ENCODE assay signal across 8 cellular contexts in the genomic region with DNA sequence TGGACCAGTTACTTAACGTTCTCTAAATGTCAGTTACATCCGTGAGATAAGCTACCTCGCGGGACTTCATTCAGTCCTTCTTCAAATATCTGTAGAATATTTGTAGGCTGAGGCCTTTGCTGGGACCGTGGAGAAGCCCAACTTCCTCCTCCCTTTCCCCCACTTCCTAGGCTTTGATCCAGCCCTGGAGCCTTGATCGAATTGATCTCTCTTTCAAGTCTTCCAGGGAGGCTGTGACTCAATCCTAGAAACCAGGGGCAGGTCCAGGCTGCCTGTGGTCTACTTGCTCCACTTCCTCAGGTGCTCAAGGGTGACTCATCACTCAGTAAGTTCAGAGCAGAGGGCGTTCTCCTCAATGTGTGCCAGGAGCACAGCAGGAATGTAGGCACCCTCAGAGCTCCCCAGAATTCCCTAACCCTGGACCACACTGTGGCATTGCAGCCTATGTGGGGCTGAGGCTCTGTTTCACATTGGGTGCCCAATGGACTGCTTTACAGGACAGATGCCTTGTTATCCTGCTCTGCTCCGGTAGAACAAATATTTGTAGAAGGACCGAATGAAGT. TPM values are rescaled to one million over a fixed set of nuclear protein-coding genes. Genes with fewer than 3 reads are reported as not detected.
DNase-seq lines count a peak whose midpoint lies in the region; ATAC-seq, FAIRE-seq and TF ChIP-seq lines count a peak whose summit lies in the region.

No MANE protein-coding gene starts in this region.

- ATAC-seq in DND-41 (ENCODE audit: insufficient read depth, low read depth) (peak; percentile 62), GM21576 (IDR thresholded peaks at IDR 0.05; ENCODE audit: unreplicated experiment) (peak; percentile 60), GM21737 (IDR thresholded peaks at IDR 0.05; ENCODE audit: unreplicated experiment) (no peak), gastrocnemius medialis (no peak)

- no peak overlapping the region for H3K4me2 ChIP-seq in DND-41 (ENCODE audit: insufficient read depth, low read length)

- no peak overlapping the region for H2AFZ ChIP-seq in DND-41 (ENCODE audit: low read depth, low read length)

- H3K4me1 ChIP-seq in DND-41 (ENCODE audit: insufficient read depth, low read length) (no peaks in the 10 kb centered on the region), breast epithelium (peaks cover 0 to 3% of the 10 kb centered on the region in 2 donors), small intestine (ENCODE audit: control insufficient read depth in 2 of 2, insufficient read depth in 1 of 2, low read depth in 1 of 2, low read length in 1 of 2) (no peaks in the 10 kb centered on the region), gastrocnemius medialis (no peaks in the 10 kb centered on the region)

- DNase-seq in DND-41 (peak; percentile 25), NCI-H226 (peak; percentile 99), breast epithelium (ENCODE audit: low spot score in 2 of 2) (peak; percentile 59 to 76), small intestine (peak; percentile 91), mesenteric fat pad (ENCODE audit: low spot score) (no peak), gastrocnemius medialis (no peak)

- no peaks in the 10 kb centered on the region for H3K79me2 ChIP-seq in DND-41 (ENCODE audit: insufficient read depth, low read length)

- no peaks in the 10 kb centered on the region for H3K36me3 ChIP-seq in DND-41 (ENCODE audit: insufficient read depth, low read length)
- H3K36me3 ChIP-seq in breast epithelium: no peaks in the 10 kb centered on the region
- H3K36me3 ChIP-seq in small intestine (ENCODE audit: control insufficient read depth in 2 of 2, insufficient read depth in 2 of 2, low read length in 2 of 2): no peaks in the 10 kb centered on the region
- H3K36me3 ChIP-seq in gastrocnemius medialis: no peaks in the 10 kb centered on the region

- H3K4me3 ChIP-seq in DND-41 (ENCODE audit: low read depth in 1 of 2, low read length in 2 of 2) (no peak overlapping the region), breast epithelium (no peak overlapping the region), small intestine (ENCODE audit: low read depth in 1 of 2, low read length in 2 of 2) (no peak overlapping the region), gastrocnemius medialis (no peak overlapping the region)

- in situ Hi-C loops in gastrocnemius medialis (cut with MboI; ENCODE audit: low sequenced_read_pairs in 4 of 4): loop anchor here in 2 of 4 donors (10.0 to 25.0 kb wide), 2 partner anchors 45 to 113 kb away; a partner anchor contains a TSS

- no peak for FAIRE-seq in small intestine (lab: Jason Lieb, UNC)

- 16 to 48% (median 21%) methylated on average over 9 of the region's 9 CpGs for WGBS in small intestine, 3 donors

- TF ChIP-seq CTCF in DND-41 (IDR thresholded peaks at IDR 0.05; ENCODE audit: borderline replicate concordance, extremely low read depth, low read length, poor library complexity, severe bottlenecking) (no peak), breast epithelium (IDR thresholded peaks at IDR 0.05) (no peak), gastrocnemius medialis (IDR thresholded peaks at IDR 0.05 in 4 of 5, conservative IDR thresholded peaks at IDR 0.05 in 1 of 5) (no peak)

- intact Hi-C loops in breast epithelium (cut with DNase I; ENCODE audit: low total_unique reads) (no loop called here), gastrocnemius medialis (cut with DNase I; ENCODE audit: low total_unique reads) (no loop called here)

- no peak for TF ChIP-seq POLR2A in breast epithelium (IDR thresholded peaks at IDR 0.05)
- TF ChIP-seq POLR2A in gastrocnemius medialis (IDR thresholded peaks at IDR 0.05): no peak

- H3K27ac ChIP-seq in DND-41 (ENCODE audit: low read length): no peak overlapping the region
- peak overlapping the region; percentile 56 to 70 for H3K27ac ChIP-seq in breast epithelium
- peak overlapping the region; percentile 35 to 41 for H3K27ac ChIP-seq in small intestine (ENCODE audit: low read depth in 1 of 2, low read length in 1 of 2)
- H3K27ac ChIP-seq in gastrocnemius medialis: no peak overlapping the region

- no peak overlapping the region for H3K9ac ChIP-seq in DND-41 (ENCODE audit: low read depth, low read length)

- no peaks in the 10 kb centered on the region for H4K20me1 ChIP-seq in DND-41 (ENCODE audit: insufficient read depth, low read length)

- H3K27me3 ChIP-seq in DND-41 (ENCODE audit: insufficient read depth, low read length, poor library complexity) (no peaks in the 10 kb centered on the region), breast epithelium (no peaks in the 10 kb centered on the region), small intestine (ENCODE audit: control insufficient read depth in 2 of 2, insufficient read depth in 2 of 2, low read length in 2 of 2) (no peaks in the 10 kb centered on the region), gastrocnemius medialis (no peaks in the 10 kb centered on the region)

- H3K9me3 ChIP-seq in DND-41 (ENCODE audit: insufficient read depth, low read length, severe bottlenecking) (no peaks in the 10 kb centered on the region), breast epithelium (no peaks in the 10 kb centered on the region), small intestine (ENCODE audit: control insufficient read depth, low read depth) (no peaks in the 10 kb centered on the region), gastrocnemius medialis (no peaks in the 10 kb centered on the region)

RNA-seq across cellular contexts. Expression of a gene that starts 11.2 kb away (rescaled TPM):
- total RNA-seq in breast epithelium (10 to 100 TPM; 31.8 to 43.9 (median 40.8) TPM), mesenteric fat pad (31.4 TPM), gastrocnemius medialis (10 to 100 TPM; 42.2 to 87.8 (median 76.1) TPM)
- polyA plus RNA-seq in small intestine: 10 to 100 TPM; 10.7 to 27.1 (median 15.4) TPM

RNA-seq across cellular contexts. Expression of a gene that starts 42.8 kb away (rescaled TPM):
- total RNA-seq in breast epithelium (100 to 1,000 TPM in 1 of 3 donors, 10 to 100 TPM in 2; 11.7 to 144 (median 96.6) TPM), mesenteric fat pad (53.5 TPM), gastrocnemius medialis (10 to 100 TPM in 3 of 4 donors, 1 to 10 TPM in 1; 5.6 to 57.7 (median 20.4) TPM)
- polyA plus RNA-seq in small intestine: 10 to 100 TPM in 2 of 3 donors, 1 to 10 TPM in 1; 3.4 to 89.6 (median 14.3) TPM

RNA-seq across cellular contexts. Expression of a gene that starts 49.8 kb away (rescaled TPM):
- total RNA-seq in breast epithelium (10 to 100 TPM; 14.6 to 26.9 (median 21.3) TPM), mesenteric fat pad (42.8 TPM), gastrocnemius medialis (10 to 100 TPM; 19.3 to 43.7 (median 26.2) TPM)
- 10 to 100 TPM in 1 of 3 donors, under 1 TPM in 2; 0.54 to 12.4 (median 0.89) TPM for polyA plus RNA-seq in small intestine

Comparison
In these comparisons a context has a peak if more than half of its experiments do, and no peak if none do; other contexts are left out.
1. ATAC-seq: peak in DND-41 (single experiment) and GM21576 (single experiment); none in GM21737 (single experiment) and gastrocnemius medialis (0 of 2).
2. DNase-seq: peak in DND-41 (single experiment), NCI-H226 (single experiment), breast epithelium (2 of 2) and small intestine (single experiment); none in mesenteric fat pad (single experiment) and gastrocnemius medialis (0 of 2).
3. H3K27ac ChIP-seq: peak in breast epithelium (2 of 2) and small intestine (2 of 2); none in DND-41 (single experiment) and gastrocnemius medialis (0 of 4).